In the genomic region with DNA sequence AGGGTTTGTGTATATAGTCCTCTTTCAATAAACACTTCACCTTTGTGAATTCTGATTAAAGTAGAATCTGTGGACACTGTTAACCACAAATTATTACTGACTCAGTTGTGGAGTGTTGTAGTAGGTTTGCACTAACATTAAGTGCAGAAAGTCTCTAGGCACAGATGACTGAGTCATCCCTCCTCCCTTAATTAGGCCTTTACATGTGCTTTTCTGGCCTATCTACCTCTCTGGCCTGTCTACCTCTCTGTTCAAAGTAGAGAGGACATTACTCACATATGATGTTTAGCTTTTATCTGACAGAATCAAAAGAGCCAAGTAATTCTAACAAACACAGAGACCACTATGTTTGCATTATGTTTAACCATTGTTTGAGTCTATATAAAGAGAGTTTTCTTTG, we compare ENCODE assay signal across 27 cellular contexts.
DNase-seq lines count a peak whose midpoint lies in the region; ATAC-seq lines count a peak whose summit lies in the region.
"Had no signal": no experiment of that assay in that cellular context is flagged by ENCODE, and none has a peak within 500 bp of the region (broad histone marks: within the 10 kb centered on the region; RNA-seq: fewer than 3 reads in every experiment).

No MANE protein-coding gene starts in this region.

- DNase-seq in NCI-H510A treated with DMSO at 0.1 percent for 48 hours (lab: John Stamatoyannopoulos, UW) (peak; percentile 39), NCI-H510A (lab: John Stamatoyannopoulos, UW) (no peak), M059J (ENCODE audit: low read depth) (peak; percentile 54), SW480 (ENCODE audit: low spot score) (peak; percentile 77), renal cortical epithelial cell (ENCODE audit: low read depth) (peak; percentile 1), NCI-H187 (lab: John Stamatoyannopoulos, UW) (no peak)
- DNase-seq: 8988T; activated CD4-positive, alpha-beta T cell treated with anti-CD3 and anti-CD28 coated beads for 1 hour; activated naive CD4-positive, alpha-beta T cell treated with Interleukin-2 at 50 U/mL for 16 hours; activated T-cell treated with anti-CD3 and anti-CD28 coated beads, Interleukin-2, amount 50 U/mL, for 4 hours; BE2C; central memory CD4-positive, alpha-beta T cell; dorsolateral prefrontal cortex; heart right ventricle; left lung; midbrain; MV-4-11; NCI-H1694 treated with DMSO at 0.1 percent for 48 hours; NCI-H524 treated with DMSO at 0.1 percent for 48 hours; pancreas; right cardiac atrium; stimulated activated CD4-positive, alpha-beta T cell treated with anti-CD3 and anti-CD28 coated beads, Interleukin-12 subunit alpha, Interleukin-12 subunit beta, amount 100 ng/mL, for 4 hours; trophoblast cell had no signal

- ATAC-seq in HG03196 (IDR thresholded peaks at IDR 0.05; ENCODE audit: unreplicated experiment) (no peak), GM21619 (IDR thresholded peaks at IDR 0.05; ENCODE audit: unreplicated experiment) (no peak)
- ATAC-seq: activated T-cell treated with anti-CD3 and anti-CD28 coated beads, Interleukin-2, amount 50 U/mL, for 4 hours; heart right ventricle; K562; left lung; natural killer cell treated with Interleukin-12 subunit alpha and Interleukin-12 subunit beta and Interleukin-15 and Interleukin-18, amount 100 ng/mL, for 72 hours; pancreas; right cardiac atrium had no signal

Comparison
In these comparisons a context has a peak if more than half of its experiments do, and no peak if none do; other contexts are left out.
1. DNase-seq: peak in NCI-H510A treated with DMSO at 0.1 percent for 48 hours (single experiment), M059J (single experiment), SW480 (single experiment) and renal cortical epithelial cell (single experiment); none in NCI-H510A (single experiment) and NCI-H187 (0 of 2).